ENCODE assay signal across 2 cellular contexts in the genomic region with DNA sequence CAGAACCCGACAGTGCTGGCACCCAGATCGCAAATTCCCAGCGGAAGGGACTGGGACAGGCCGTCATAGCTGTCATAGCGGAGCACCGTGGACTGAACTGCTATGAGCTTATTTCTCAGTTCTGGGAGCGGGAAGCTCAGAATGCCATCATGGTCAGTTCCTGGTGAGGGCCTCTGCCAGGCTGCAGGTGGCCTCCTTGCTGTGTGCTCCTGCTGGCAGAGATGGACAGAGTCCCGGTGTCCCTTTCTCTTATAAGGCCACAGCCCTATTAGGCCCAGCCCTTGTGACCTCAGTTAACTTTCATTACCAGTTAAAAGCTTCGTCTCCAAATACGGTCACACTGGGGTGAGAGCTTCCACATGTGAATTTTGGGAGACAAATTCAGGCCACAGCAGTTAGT.
TF ChIP-seq lines count a peak whose summit lies in the region.

No MANE protein-coding gene starts in this region.

TF ChIP-seq in liver, 16 proteins besides CTCF, POLR2A, EP300 and RAD21:
- TF ChIP-seq JUND (IDR thresholded peaks at IDR 0.05), result no peak
- TF ChIP-seq RXRA (IDR thresholded peaks at IDR 0.05), result peak; percentile 39
- TF ChIP-seq YY1 (IDR thresholded peaks at IDR 0.05), result no peak
- TF ChIP-seq, protein P1, sequence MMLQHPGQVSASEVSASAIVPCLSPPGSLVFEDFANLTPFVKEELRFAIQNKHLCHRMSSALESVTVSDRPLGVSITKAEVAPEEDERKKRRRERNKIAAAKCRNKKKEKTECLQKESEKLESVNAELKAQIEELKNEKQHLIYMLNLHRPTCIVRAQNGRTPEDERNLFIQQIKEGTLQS (IDR thresholded peaks at IDR 0.05), result no peak
- no peak for TF ChIP-seq NR2F2 (IDR thresholded peaks at IDR 0.05)

TF ChIP-seq in HepG2, 621 proteins besides CTCF, POLR2A, EP300 and RAD21:
- no peak for TF ChIP-seq GLI4 (CRISPR knock-in tag; IDR thresholded peaks at IDR 0.05; ENCODE audit: borderline replicate concordance)
- no peak for TF ChIP-seq KDM4B (CRISPR knock-in tag; IDR thresholded peaks at IDR 0.05)
- TF ChIP-seq FOXK2 (IDR thresholded peaks at IDR 0.05), result no peak
- TF ChIP-seq, protein P2, sequence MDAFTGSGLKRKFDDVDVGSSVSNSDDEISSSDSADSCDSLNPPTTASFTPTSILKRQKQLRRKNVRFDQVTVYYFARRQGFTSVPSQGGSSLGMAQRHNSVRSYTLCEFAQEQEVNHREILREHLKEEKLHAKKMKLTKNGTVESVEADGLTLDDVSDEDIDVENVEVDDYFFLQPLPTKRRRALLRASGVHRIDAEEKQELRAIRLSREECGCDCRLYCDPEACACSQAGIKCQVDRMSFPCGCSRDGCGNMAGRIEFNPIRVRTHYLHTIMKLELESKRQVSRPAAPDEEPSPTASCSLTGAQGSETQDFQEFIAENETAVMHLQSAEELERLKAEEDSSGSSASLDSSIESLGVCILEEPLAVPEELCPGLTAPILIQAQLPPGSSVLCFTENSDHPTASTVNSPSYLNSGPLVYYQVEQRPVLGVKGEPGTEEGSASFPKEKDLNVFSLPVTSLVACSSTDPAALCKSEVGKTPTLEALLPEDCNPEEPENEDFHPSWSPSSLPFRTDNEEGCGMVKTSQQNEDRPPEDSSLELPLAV (CRISPR knock-in tag; conservative IDR thresholded peaks at IDR 0.05; ENCODE audit: low read depth), result no peak
- TF ChIP-seq, protein P3, sequence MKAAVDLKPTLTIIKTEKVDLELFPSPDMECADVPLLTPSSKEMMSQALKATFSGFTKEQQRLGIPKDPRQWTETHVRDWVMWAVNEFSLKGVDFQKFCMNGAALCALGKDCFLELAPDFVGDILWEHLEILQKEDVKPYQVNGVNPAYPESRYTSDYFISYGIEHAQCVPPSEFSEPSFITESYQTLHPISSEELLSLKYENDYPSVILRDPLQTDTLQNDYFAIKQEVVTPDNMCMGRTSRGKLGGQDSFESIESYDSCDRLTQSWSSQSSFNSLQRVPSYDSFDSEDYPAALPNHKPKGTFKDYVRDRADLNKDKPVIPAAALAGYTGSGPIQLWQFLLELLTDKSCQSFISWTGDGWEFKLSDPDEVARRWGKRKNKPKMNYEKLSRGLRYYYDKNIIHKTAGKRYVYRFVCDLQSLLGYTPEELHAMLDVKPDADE (CRISPR knock-in tag; IDR thresholded peaks at IDR 0.05), result no peak
- TF ChIP-seq SNRNP70 (IDR thresholded peaks at IDR 0.05; ENCODE audit: low read depth, low read length), result no peak
- TF ChIP-seq, protein P4, sequence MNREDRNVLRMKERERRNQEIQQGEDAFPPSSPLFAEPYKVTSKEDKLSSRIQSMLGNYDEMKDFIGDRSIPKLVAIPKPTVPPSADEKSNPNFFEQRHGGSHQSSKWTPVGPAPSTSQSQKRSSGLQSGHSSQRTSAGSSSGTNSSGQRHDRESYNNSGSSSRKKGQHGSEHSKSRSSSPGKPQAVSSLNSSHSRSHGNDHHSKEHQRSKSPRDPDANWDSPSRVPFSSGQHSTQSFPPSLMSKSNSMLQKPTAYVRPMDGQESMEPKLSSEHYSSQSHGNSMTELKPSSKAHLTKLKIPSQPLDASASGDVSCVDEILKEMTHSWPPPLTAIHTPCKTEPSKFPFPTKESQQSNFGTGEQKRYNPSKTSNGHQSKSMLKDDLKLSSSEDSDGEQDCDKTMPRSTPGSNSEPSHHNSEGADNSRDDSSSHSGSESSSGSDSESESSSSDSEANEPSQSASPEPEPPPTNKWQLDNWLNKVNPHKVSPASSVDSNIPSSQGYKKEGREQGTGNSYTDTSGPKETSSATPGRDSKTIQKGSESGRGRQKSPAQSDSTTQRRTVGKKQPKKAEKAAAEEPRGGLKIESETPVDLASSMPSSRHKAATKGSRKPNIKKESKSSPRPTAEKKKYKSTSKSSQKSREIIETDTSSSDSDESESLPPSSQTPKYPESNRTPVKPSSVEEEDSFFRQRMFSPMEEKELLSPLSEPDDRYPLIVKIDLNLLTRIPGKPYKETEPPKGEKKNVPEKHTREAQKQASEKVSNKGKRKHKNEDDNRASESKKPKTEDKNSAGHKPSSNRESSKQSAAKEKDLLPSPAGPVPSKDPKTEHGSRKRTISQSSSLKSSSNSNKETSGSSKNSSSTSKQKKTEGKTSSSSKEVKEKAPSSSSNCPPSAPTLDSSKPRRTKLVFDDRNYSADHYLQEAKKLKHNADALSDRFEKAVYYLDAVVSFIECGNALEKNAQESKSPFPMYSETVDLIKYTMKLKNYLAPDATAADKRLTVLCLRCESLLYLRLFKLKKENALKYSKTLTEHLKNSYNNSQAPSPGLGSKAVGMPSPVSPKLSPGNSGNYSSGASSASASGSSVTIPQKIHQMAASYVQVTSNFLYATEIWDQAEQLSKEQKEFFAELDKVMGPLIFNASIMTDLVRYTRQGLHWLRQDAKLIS (CRISPR knock-in tag; IDR thresholded peaks at IDR 0.05), result no peak
TF ChIP-seq in HepG2: peak in this region for 0.
